ENCODE assay signal across 23 cellular contexts in the genomic region with DNA sequence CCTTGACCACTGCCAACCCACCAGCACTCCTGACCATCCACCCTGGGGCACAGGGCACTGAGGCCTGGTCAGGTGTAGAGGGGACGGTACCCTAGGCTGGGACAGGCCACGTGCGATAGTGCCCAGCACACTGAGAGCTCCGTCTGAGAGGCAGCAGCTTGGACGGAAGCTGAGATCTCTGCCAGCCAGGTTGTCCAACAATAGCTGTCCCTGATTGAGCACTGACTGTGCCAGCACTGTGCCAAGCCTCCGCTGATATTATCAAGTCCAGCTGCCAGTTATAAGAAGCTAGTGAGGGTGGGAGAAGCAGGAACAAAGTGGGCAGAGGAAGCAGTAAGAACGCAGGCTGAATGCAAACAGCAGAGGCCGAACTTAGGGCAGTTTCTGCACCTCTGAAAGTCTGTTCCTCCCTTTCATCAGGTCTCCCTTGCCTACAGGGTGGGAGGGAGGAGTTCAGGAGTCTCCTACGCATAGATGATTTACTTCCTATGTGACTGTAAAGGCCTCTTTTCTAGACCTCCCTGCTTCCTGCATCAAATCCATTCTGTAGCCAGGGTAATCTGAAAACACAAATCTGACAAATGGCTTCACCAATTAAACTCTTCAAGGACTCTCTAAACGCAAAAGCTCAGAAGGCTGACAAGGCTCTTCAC. TPM values are rescaled to one million over a fixed set of nuclear protein-coding genes. Genes with fewer than 3 reads are reported as not detected.
DNase-seq lines count a peak whose midpoint lies in the region; ATAC-seq and TF ChIP-seq lines count a peak whose summit lies in the region.
"Had no signal": no experiment of that assay in that cellular context is flagged by ENCODE, and none has a peak within 500 bp of the region (broad histone marks: within the 10 kb centered on the region; RNA-seq: fewer than 3 reads in every experiment).

No MANE protein-coding gene starts in this region.

- H3K27ac Mint-ChIP-seq in activated naive CD4-positive, alpha-beta T cell treated with anti-CD3 and anti-CD28 coated beads, Interleukin-2, amount 50 U/mL, for 72 hours = peak overlapping the region; percentile 3 to 50
- H3K27ac Mint-ChIP-seq: activated CD4-positive, alpha-beta memory T cell treated with anti-CD3 and anti-CD28 coated beads, Interleukin-2, amount 10 ng/mL, durations not matched to agents 7 days and 5 days; endodermal cell had no signal

- no peak overlapping the region for H3K4me3 ChIP-seq in testis
- H3K4me3 ChIP-seq: A549, coronary artery, gastrocnemius medialis, mucosa of descending colon, uterus had no signal

- H3K36me3 ChIP-seq in testis (ENCODE audit: low read depth, missing control alignments) = no peaks in the 10 kb centered on the region
- H3K36me3 ChIP-seq: uterus had no signal

- intact Hi-C loops in testis (cut with DNase I; ENCODE audit: low total_unique reads) = no loop called here

- H3K36me3 Mint-ChIP-seq in activated naive CD4-positive, alpha-beta T cell treated with anti-CD3 and anti-CD28 coated beads, Interleukin-2, amount 50 U/mL, for 72 hours = no peaks in the 10 kb centered on the region

- no peak for TF ChIP-seq CTCF in testis (IDR thresholded peaks at IDR 0.05)

- DNase-seq in activated naive CD4-positive, alpha-beta T cell treated with anti-CD3 and anti-CD28 coated beads, Interleukin-2, amount 50 U/mL, for 72 hours (ENCODE audit: low spot score in 2 of 2) = no peak
- no peak for DNase-seq in activated naive CD4-positive, alpha-beta T cell treated with Interleukin-2 at 50 U/mL for 16 hours
- peak; percentile 51 for DNase-seq in cerebellum (ENCODE audit: low spot score)
- DNase-seq in left kidney (ENCODE audit: low read depth, low spot score) = peak; percentile 84
- peak; percentile 66 for DNase-seq in testis
- no peak for DNase-seq in activated CD4-positive, alpha-beta T cell treated with anti-CD3 and anti-CD28 coated beads for 48 hours
- DNase-seq: activated CD4-positive, alpha-beta memory T cell treated with anti-CD3 and anti-CD28 coated beads, Interleukin-2, amount 10 ng/mL, durations not matched to agents 7 days and 5 days; activated effector memory CD4-positive, alpha-beta T cell treated with anti-CD3 and anti-CD28 coated beads, Interleukin-2, amount 50 U/mL, for 16 hours; endodermal cell; gastrocnemius medialis; GF-D8; hypothalamus; Karpas-422; mucosa of descending colon; NCI-H2029; NCI-H345; PC-3; SHP77 treated with DMSO at 0.1 percent for 48 hours; uterus had no signal

- peaks cover 16% of the 10 kb centered on the region for H3K4me1 ChIP-seq in testis
- H3K4me1 ChIP-seq: A549, gastrocnemius medialis, uterus had no signal

- WGBS in testis, 2 donors = 66 to 82% methylated on average over 8 to 10 of the region's 10 CpGs

- H3K27ac ChIP-seq in testis = no peak overlapping the region
- H3K27ac ChIP-seq: A549, coronary artery, gastrocnemius medialis, uterus had no signal

- no peaks in the 10 kb centered on the region for H3K27me3 ChIP-seq in testis
- H3K27me3 ChIP-seq: gastrocnemius medialis, uterus had no signal

- H3K9me3 Mint-ChIP-seq in activated naive CD4-positive, alpha-beta T cell treated with anti-CD3 and anti-CD28 coated beads, Interleukin-2, amount 50 U/mL, for 72 hours = no peaks in the 10 kb centered on the region
- H3K9me3 Mint-ChIP-seq: activated CD4-positive, alpha-beta memory T cell treated with anti-CD3 and anti-CD28 coated beads, Interleukin-2, amount 10 ng/mL, durations not matched to agents 7 days and 5 days; endodermal cell had no signal

- H3K9me3 ChIP-seq in testis = no peaks in the 10 kb centered on the region
- H3K9me3 ChIP-seq: A549, gastrocnemius medialis, mucosa of descending colon, uterus had no signal

- no peak for TF ChIP-seq POLR2A in testis (IDR thresholded peaks at IDR 0.05)

- ATAC-seq in activated naive CD4-positive, alpha-beta T cell treated with anti-CD3 and anti-CD28 coated beads, Interleukin-2, amount 50 U/mL, for 72 hours = no peak
- ATAC-seq in HG03354 (IDR thresholded peaks at IDR 0.05; ENCODE audit: poor library complexity, severe bottlenecking, unreplicated experiment) = no peak
- no peak for ATAC-seq in HG03045 (IDR thresholded peaks at IDR 0.05; ENCODE audit: unreplicated experiment)
- ATAC-seq: A549, gastrocnemius medialis, mucosa of descending colon, PC-3 had no signal

RNA-seq across cellular contexts. Expression of a gene that starts 29.7 kb away (rescaled TPM):
- 10 to 100 TPM; 61.0 to 61.3 TPM for total RNA-seq in activated naive CD4-positive, alpha-beta T cell treated with anti-CD3 and anti-CD28 coated beads, Interleukin-2, amount 50 U/mL, for 72 hours
- total RNA-seq in cerebellum (20.0 TPM), testis (10 to 100 TPM; 33.2 to 33.9 TPM)
- 82.4 TPM for polyA plus RNA-seq in testis (ENCODE audit: insufficient read depth, low read depth, low replicate concordance)

RNA-seq across cellular contexts. Expression of a gene that starts 30.0 kb away (rescaled TPM):
- total RNA-seq in activated naive CD4-positive, alpha-beta T cell treated with anti-CD3 and anti-CD28 coated beads, Interleukin-2, amount 50 U/mL, for 72 hours = 10 to 100 TPM; 24.1 to 36.0 TPM
- total RNA-seq in cerebellum (17.2 TPM), testis (10 to 100 TPM; 36.9 to 38.4 TPM)
- 65.0 TPM for polyA plus RNA-seq in testis (ENCODE audit: insufficient read depth, low read depth, low replicate concordance)

RNA-seq across cellular contexts. Expression of a gene that starts 49.2 kb away (rescaled TPM):
- 1 to 10 TPM; 1.3 to 4.0 TPM for total RNA-seq in activated naive CD4-positive, alpha-beta T cell treated with anti-CD3 and anti-CD28 coated beads, Interleukin-2, amount 50 U/mL, for 72 hours
- total RNA-seq in cerebellum = 14.3 TPM
- 10 to 100 TPM; 10.3 to 14.4 TPM for total RNA-seq in testis
- polyA plus RNA-seq in testis (ENCODE audit: insufficient read depth, low read depth, low replicate concordance) = 4.4 TPM

Comparison
In these comparisons a context has a peak if more than half of its experiments do, and no peak if none do; other contexts are left out.
1. DNase-seq: peak in cerebellum (single experiment), left kidney (single experiment) and testis (single experiment); none in activated naive CD4-positive, alpha-beta T cell treated with anti-CD3 and anti-CD28 coated beads, Interleukin-2, amount 50 U/mL, for 72 hours (0 of 2), activated naive CD4-positive, alpha-beta T cell treated with Interleukin-2 at 50 U/mL for 16 hours (single experiment) and activated CD4-positive, alpha-beta T cell treated with anti-CD3 and anti-CD28 coated beads for 48 hours (single experiment).